In the genomic region with DNA sequence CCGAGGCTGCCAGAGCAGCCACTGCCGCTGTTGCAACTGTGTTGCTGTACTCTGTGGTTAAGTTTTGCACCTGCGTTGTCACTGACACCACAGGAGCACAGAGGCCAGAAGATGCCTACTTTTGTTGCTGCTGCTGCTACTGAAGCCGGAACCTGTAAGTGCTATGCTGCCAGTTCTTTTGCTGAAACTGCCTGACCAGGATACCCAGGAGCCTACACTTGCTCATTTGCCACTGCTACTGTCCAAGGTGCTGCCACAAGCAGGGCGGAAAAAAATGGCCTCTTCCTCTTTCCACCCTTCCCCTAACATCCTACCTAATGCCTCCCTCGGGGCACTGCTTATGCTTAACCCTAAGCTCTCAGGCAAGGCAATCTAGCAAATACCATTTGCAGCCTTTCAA, we compare ENCODE assay signal across 3 cellular contexts.
TF ChIP-seq lines count a peak whose summit lies in the region.

No MANE protein-coding gene starts in this region.

TF ChIP-seq in A549, 52 proteins besides CTCF, POLR2A, EP300 and RAD21 (continued from another document):
- TF ChIP-seq, protein P1, sequence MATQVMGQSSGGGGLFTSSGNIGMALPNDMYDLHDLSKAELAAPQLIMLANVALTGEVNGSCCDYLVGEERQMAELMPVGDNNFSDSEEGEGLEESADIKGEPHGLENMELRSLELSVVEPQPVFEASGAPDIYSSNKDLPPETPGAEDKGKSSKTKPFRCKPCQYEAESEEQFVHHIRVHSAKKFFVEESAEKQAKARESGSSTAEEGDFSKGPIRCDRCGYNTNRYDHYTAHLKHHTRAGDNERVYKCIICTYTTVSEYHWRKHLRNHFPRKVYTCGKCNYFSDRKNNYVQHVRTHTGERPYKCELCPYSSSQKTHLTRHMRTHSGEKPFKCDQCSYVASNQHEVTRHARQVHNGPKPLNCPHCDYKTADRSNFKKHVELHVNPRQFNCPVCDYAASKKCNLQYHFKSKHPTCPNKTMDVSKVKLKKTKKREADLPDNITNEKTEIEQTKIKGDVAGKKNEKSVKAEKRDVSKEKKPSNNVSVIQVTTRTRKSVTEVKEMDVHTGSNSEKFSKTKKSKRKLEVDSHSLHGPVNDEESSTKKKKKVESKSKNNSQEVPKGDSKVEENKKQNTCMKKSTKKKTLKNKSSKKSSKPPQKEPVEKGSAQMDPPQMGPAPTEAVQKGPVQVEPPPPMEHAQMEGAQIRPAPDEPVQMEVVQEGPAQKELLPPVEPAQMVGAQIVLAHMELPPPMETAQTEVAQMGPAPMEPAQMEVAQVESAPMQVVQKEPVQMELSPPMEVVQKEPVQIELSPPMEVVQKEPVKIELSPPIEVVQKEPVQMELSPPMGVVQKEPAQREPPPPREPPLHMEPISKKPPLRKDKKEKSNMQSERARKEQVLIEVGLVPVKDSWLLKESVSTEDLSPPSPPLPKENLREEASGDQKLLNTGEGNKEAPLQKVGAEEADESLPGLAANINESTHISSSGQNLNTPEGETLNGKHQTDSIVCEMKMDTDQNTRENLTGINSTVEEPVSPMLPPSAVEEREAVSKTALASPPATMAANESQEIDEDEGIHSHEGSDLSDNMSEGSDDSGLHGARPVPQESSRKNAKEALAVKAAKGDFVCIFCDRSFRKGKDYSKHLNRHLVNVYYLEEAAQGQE (IDR thresholded peaks at IDR 0.05): peak; percentile 89

TF ChIP-seq in HEK293, 187 proteins besides CTCF, POLR2A, EP300 and RAD21 (continued from another document):
- TF ChIP-seq, protein P1 (tag by site-specific recombination; IDR thresholded peaks at IDR 0.05): peak; percentile 92
TF ChIP-seq in HEK293: peak in this region for 1.

TF ChIP-seq in PFSK-1, 5 proteins besides CTCF, POLR2A, EP300 and RAD21 (continued from another document):
- TF ChIP-seq POLR2AphosphoS5 (IDR thresholded peaks at IDR 0.05; ENCODE audit: low read depth, low read length): no peak
